8 cellular contexts compared by ENCODE assay signal in genomic region chr11:65422104-65422632, GRCh38. TPM values are rescaled to one million over a fixed set of nuclear protein-coding genes. Genes with fewer than 3 reads are reported as not detected.
A peak's percentile ranks its signal among the peaks of the same experiment; 100 is the strongest.
DNase-seq lines count a peak whose midpoint lies in the region; TF ChIP-seq lines count a peak whose summit lies in the region.

No MANE protein-coding gene starts in this region.

- DNase-seq in NK-92 treated with Interleukin-12 subunit alpha and Interleukin-12 subunit beta, amount 100 ng/mL, for 24 hours (lab: John Stamatoyannopoulos, UW): peak; percentile 98
- DNase-seq in NK-92 (lab: John Stamatoyannopoulos, UW; ENCODE audit: unreplicated experiment): no peak
- DNase-seq in SHP77 treated with DMSO at 0.1 percent for 48 hours (lab: John Stamatoyannopoulos, UW): peak; percentile 66
- DNase-seq in activated gamma-delta T cell treated with anti-CD3 and anti-CD28 coated beads, Interleukin-2, amount 50 U/mL, for 16 hours (ENCODE audit: low read depth): peak; percentile 80
- DNase-seq in foreskin fibroblast: peak; percentile 98 to 99
- peak; percentile 90 for DNase-seq in neural crest cell (ENCODE audit: low read depth, low spot score)

- H3K4me3 ChIP-seq in foreskin fibroblast (ENCODE audit: low read depth in 1 of 2, low read length in 2 of 2): peak overlapping the region; percentile 77 to 82

- H3K27ac Mint-ChIP-seq in IgD-negative memory B cell (peak overlapping the region; percentile 95 to 100 (median 98)), neural crest cell (ENCODE audit: unreplicated experiment) (peak overlapping the region; percentile 99)
- H3K27ac Mint-ChIP-seq in stimulated activated naive CD8-positive, alpha-beta T cell treated with anti-CD3 and anti-CD28 coated beads, Interleukin-15, Interleukin-2, amounts not matched to agents 100 ng/mL and 50 ng/mL, for 24 hours: peak overlapping the region; percentile 100

- no peak for TF ChIP-seq CTCF in foreskin fibroblast (IDR thresholded peaks at IDR 0.05; ENCODE audit: low read depth, low read length)
- no peak for TF ChIP-seq CTCF in neural crest cell (conservative IDR thresholded peaks at IDR 0.05)

- H3K4me1 Mint-ChIP-seq in IgD-negative memory B cell (peaks cover 28 to 44% (median 42%) of the 10 kb centered on the region in 3 donors), neural crest cell (peaks cover 90% of the 10 kb centered on the region)
- peaks cover 75% of the 10 kb centered on the region for H3K4me1 Mint-ChIP-seq in stimulated activated naive CD8-positive, alpha-beta T cell treated with anti-CD3 and anti-CD28 coated beads, Interleukin-15, Interleukin-2, amounts not matched to agents 100 ng/mL and 50 ng/mL, for 24 hours (ENCODE audit: low read depth)

- H3K36me3 Mint-ChIP-seq in IgD-negative memory B cell (peaks cover 7% of the 10 kb centered on the region), neural crest cell (ENCODE audit: low read depth) (no peaks in the 10 kb centered on the region)
- H3K36me3 Mint-ChIP-seq in stimulated activated naive CD8-positive, alpha-beta T cell treated with anti-CD3 and anti-CD28 coated beads, Interleukin-15, Interleukin-2, amounts not matched to agents 100 ng/mL and 50 ng/mL, for 24 hours (ENCODE audit: low read depth): peaks cover 48% of the 10 kb centered on the region

- H3K4me3 Mint-ChIP-seq in IgD-negative memory B cell (peak overlapping the region; percentile 86 to 98 (median 96)), neural crest cell (peak overlapping the region; percentile 92)
- peak overlapping the region; percentile 99 for H3K4me3 Mint-ChIP-seq in stimulated activated naive CD8-positive, alpha-beta T cell treated with anti-CD3 and anti-CD28 coated beads, Interleukin-15, Interleukin-2, amounts not matched to agents 100 ng/mL and 50 ng/mL, for 24 hours

- H3K27me3 Mint-ChIP-seq in IgD-negative memory B cell (no peaks in the 10 kb centered on the region), neural crest cell (ENCODE audit: low read depth) (peaks cover 22% of the 10 kb centered on the region)
- no peaks in the 10 kb centered on the region for H3K27me3 Mint-ChIP-seq in stimulated activated naive CD8-positive, alpha-beta T cell treated with anti-CD3 and anti-CD28 coated beads, Interleukin-15, Interleukin-2, amounts not matched to agents 100 ng/mL and 50 ng/mL, for 24 hours

- H3K9me3 Mint-ChIP-seq in IgD-negative memory B cell (no peaks in the 10 kb centered on the region), neural crest cell (no peaks in the 10 kb centered on the region)
- H3K9me3 Mint-ChIP-seq in stimulated activated naive CD8-positive, alpha-beta T cell treated with anti-CD3 and anti-CD28 coated beads, Interleukin-15, Interleukin-2, amounts not matched to agents 100 ng/mL and 50 ng/mL, for 24 hours: no peaks in the 10 kb centered on the region

RNA-seq across cellular contexts. Expression of gene NEAT1, which starts 0.4 kb away (rescaled TPM):
- 1.2 TPM for polyA plus RNA-seq in IgD-negative memory B cell
- total RNA-seq in neural crest cell: 29.8 and 37.2 TPM in 2 replicates

RNA-seq across cellular contexts. Expression of gene FRMD8, which starts 35.7 kb away (rescaled TPM):
- polyA plus RNA-seq in IgD-negative memory B cell: 54.2 TPM
- 25.6 and 29.0 TPM in 2 replicates for total RNA-seq in neural crest cell

RNA-seq across cellular contexts. Expression of gene SLC25A45, which starts 39.7 kb away (rescaled TPM):
- 17.8 TPM for polyA plus RNA-seq in IgD-negative memory B cell
- total RNA-seq in neural crest cell: 1.5 and 1.8 TPM in 2 replicates
